In the genomic region with DNA sequence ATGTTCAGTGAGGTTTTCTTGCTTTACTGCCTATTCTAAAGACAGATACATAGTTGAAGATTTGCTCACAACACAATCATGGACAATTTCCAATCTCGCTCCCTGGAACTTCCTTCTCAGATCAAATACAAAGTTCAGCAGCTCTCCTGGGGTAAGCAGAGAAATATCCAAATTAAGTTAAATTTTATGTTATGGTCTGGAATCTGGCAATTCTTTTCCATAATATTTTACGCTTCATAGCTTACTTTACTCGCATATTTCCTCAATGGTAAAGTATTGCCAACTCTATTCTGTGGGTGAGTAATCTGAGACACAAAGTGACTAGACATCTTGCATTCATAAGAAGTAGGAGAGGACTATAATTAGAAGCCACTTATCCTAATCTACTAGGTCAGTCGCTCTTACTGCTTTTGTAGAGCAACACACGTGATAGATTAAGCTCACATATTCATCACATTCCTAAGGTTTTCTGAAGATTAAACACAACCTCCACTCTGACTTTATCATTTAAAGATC, we compare ENCODE assay signal across 21 cellular contexts.
DNase-seq lines count a peak whose midpoint lies in the region; ATAC-seq and TF ChIP-seq lines count a peak whose summit lies in the region.
"Had no signal": no experiment of that assay in that cellular context is flagged by ENCODE, and none has a peak within 500 bp of the region (broad histone marks: within the 10 kb centered on the region; RNA-seq: fewer than 3 reads in every experiment).

No MANE protein-coding gene starts in this region.

- H3K4me1 ChIP-seq in left lung, result no peaks in the 10 kb centered on the region
- no peaks in the 10 kb centered on the region for H3K4me1 ChIP-seq in CD8-positive, alpha-beta T cell (ENCODE audit: insufficient read depth, low read length)
- H3K4me1 ChIP-seq: pancreas, SJCRH30, suprapubic skin had no signal

- peaks cover 0 to 2% of the 10 kb centered on the region in 2 donors for H3K9me3 ChIP-seq in left lung
- no peaks in the 10 kb centered on the region for H3K9me3 ChIP-seq in CD8-positive, alpha-beta T cell (ENCODE audit: low read length)
- H3K9me3 ChIP-seq: mucosa of descending colon, pancreas, SJCRH30, suprapubic skin had no signal

- no peak overlapping the region for H3K4me3 Mint-ChIP-seq in CD8-positive, alpha-beta T cell
- H3K4me3 Mint-ChIP-seq: activated CD4-positive, alpha-beta memory T cell treated with anti-CD3 and anti-CD28 coated beads for 36 hours had no signal

- ATAC-seq in left lung, result peak; percentile 25
- no peak for ATAC-seq in CD8-positive, alpha-beta T cell
- ATAC-seq in GM21381 (IDR thresholded peaks at IDR 0.05; ENCODE audit: unreplicated experiment), result no peak
- ATAC-seq: mucosa of descending colon, pancreas had no signal

- H3K27ac ChIP-seq in left lung, result no peak overlapping the region
- no peak overlapping the region for H3K27ac ChIP-seq in CD8-positive, alpha-beta T cell (ENCODE audit: low read depth, low read length)
- H3K27ac ChIP-seq: dorsolateral prefrontal cortex, pancreas, SJCRH30, suprapubic skin had no signal

- no peak overlapping the region for H3K4me3 ChIP-seq in AG09309 (ENCODE audit: control insufficient read depth, low read depth, low read length)
- no peak overlapping the region for H3K4me3 ChIP-seq in astrocyte of the cerebellum (ENCODE audit: low read depth, low read length)
- H3K4me3 ChIP-seq in left lung, result no peak overlapping the region
- no peak overlapping the region for H3K4me3 ChIP-seq in CD8-positive, alpha-beta T cell (ENCODE audit: low read depth, low read length)
- H3K4me3 ChIP-seq: dorsolateral prefrontal cortex, mucosa of descending colon, pancreas, SJCRH30, suprapubic skin had no signal

- no peaks in the 10 kb centered on the region for H3K36me3 ChIP-seq in left lung
- H3K36me3 ChIP-seq in CD8-positive, alpha-beta T cell (ENCODE audit: insufficient read depth, low read length), result no peaks in the 10 kb centered on the region
- H3K36me3 ChIP-seq: pancreas, SJCRH30, suprapubic skin had no signal

- H3K27ac Mint-ChIP-seq in CD8-positive, alpha-beta T cell, result no peak overlapping the region
- H3K27ac Mint-ChIP-seq: activated CD4-positive, alpha-beta memory T cell treated with anti-CD3 and anti-CD28 coated beads for 36 hours had no signal

- H3K9me3 Mint-ChIP-seq in CD8-positive, alpha-beta T cell, result peaks cover 14% of the 10 kb centered on the region

- DNase-seq in AG09309 (ENCODE audit: low read depth) (peak; percentile 73), HCEC 1CT (peak; percentile 45), astrocyte of the cerebellum (ENCODE audit: low read depth) (peak; percentile 64), left lung (no peak), GM20000 (ENCODE audit: low spot score) (no peak)
- DNase-seq in effector CD8-positive, alpha-beta T cell (lab: John Stamatoyannopoulos, UW), result no peak
- no peak for DNase-seq in CD8-positive, alpha-beta T cell
- DNase-seq: activated CD4-positive, alpha-beta memory T cell treated with anti-CD3 and anti-CD28 coated beads for 36 hours; amygdala; C1 segment of cervical spinal cord; DMS53; dorsolateral prefrontal cortex; foreskin melanocyte; islet precursor cell; NCI-H2081 treated with DMSO at 0.1 percent for 48 hours; NK-92 treated with Interleukin-12 subunit alpha and Interleukin-12 subunit beta, amount 100 ng/mL, for 24 hours; pancreas; SJCRH30 had no signal

- no peak for TF ChIP-seq CTCF in AG09309 (IDR thresholded peaks at IDR 0.05; ENCODE audit: control insufficient read depth, insufficient read depth, low read depth, low read length, missing control alignments)
- no peak for TF ChIP-seq CTCF in astrocyte of the cerebellum (IDR thresholded peaks at IDR 0.05; ENCODE audit: low read depth, low read length, missing control alignments)
- no peak for TF ChIP-seq CTCF in left lung (IDR thresholded peaks at IDR 0.05)
- no peak for TF ChIP-seq CTCF in GM20000 (IDR thresholded peaks at IDR 0.05; ENCODE audit: extremely low read depth, missing control alignments)
- no peak for TF ChIP-seq CTCF in CD8-positive, alpha-beta T cell (IDR thresholded peaks at IDR 0.05)

- H3K36me3 Mint-ChIP-seq in CD8-positive, alpha-beta T cell, result no peaks in the 10 kb centered on the region
- H3K36me3 Mint-ChIP-seq: activated CD4-positive, alpha-beta memory T cell treated with anti-CD3 and anti-CD28 coated beads for 36 hours had no signal

- POLR2A ChIA-PET in CD8-positive, alpha-beta T cell (lab: Charles Lee), result no interaction called here

- H3K27me3 Mint-ChIP-seq in CD8-positive, alpha-beta T cell (ENCODE audit: low read depth), result no peaks in the 10 kb centered on the region
- H3K27me3 Mint-ChIP-seq: activated CD4-positive, alpha-beta memory T cell treated with anti-CD3 and anti-CD28 coated beads for 36 hours had no signal

- CTCF ChIA-PET in CD8-positive, alpha-beta T cell (lab: Charles Lee), result no interaction called here

- no peaks in the 10 kb centered on the region for H3K27me3 ChIP-seq in left lung
- H3K27me3 ChIP-seq in CD8-positive, alpha-beta T cell (ENCODE audit: insufficient read depth, low read length), result no peaks in the 10 kb centered on the region
- H3K27me3 ChIP-seq: dorsolateral prefrontal cortex, pancreas, suprapubic skin had no signal

- in situ Hi-C loops in astrocyte of the cerebellum (cut with HindIII; ENCODE audit: low sequenced_read_pairs), result no loop called here

- H3K4me1 Mint-ChIP-seq in CD8-positive, alpha-beta T cell (ENCODE audit: low read depth), result no peaks in the 10 kb centered on the region

- intact Hi-C loops in left lung (cut with DNase I), result no loop called here
- intact Hi-C loops in CD8-positive, alpha-beta T cell (cut with DNase I, micrococcal nuclease), result no loop called here

Comparison
In these comparisons a context has a peak if more than half of its experiments do, and no peak if none do; other contexts are left out.
1. DNase-seq: peak in AG09309 (single experiment), HCEC 1CT (single experiment) and astrocyte of the cerebellum (single experiment); none in left lung (0 of 2), GM20000 (single experiment), effector CD8-positive, alpha-beta T cell (single experiment) and CD8-positive, alpha-beta T cell (0 of 7).